9 cellular contexts compared by ENCODE assay signal in genomic region chr15:26891448-26891881, GRCh38. TPM values are rescaled to one million over a fixed set of nuclear protein-coding genes. Genes with fewer than 3 reads are reported as not detected.
DNase-seq lines count a peak whose midpoint lies in the region; TF ChIP-seq lines count a peak whose summit lies in the region.
"Had no signal": no experiment of that assay in that cellular context is flagged by ENCODE, and none has a peak within 500 bp of the region (broad histone marks: within the 10 kb centered on the region; RNA-seq: fewer than 3 reads in every experiment).

No MANE protein-coding gene starts in this region.

- H3K4me1 ChIP-seq in KMS-11 (ENCODE audit: low read depth, poor library complexity, severe bottlenecking) (no peaks in the 10 kb centered on the region), PC-9 (replicated peaks; ENCODE audit: insufficient read depth) (no peaks in the 10 kb centered on the region)

- no peaks in the 10 kb centered on the region for H3K9me2 ChIP-seq in PC-9 (ENCODE audit: insufficient read depth)

- TF ChIP-seq CTCF in KMS-11 (conservative IDR thresholded peaks at IDR 0.05; ENCODE audit: low read depth, low read length) (peak; percentile 69), PC-9 (conservative IDR thresholded peaks at IDR 0.05) (peak; percentile 46), kidney epithelial cell (IDR thresholded peaks at IDR 0.05; ENCODE audit: insufficient read depth, low read length, poor library complexity, severe bottlenecking) (peak; percentile 79)

- no peak overlapping the region for H3K27ac ChIP-seq in KMS-11
- no peak overlapping the region for H3K27ac ChIP-seq in PC-9

- no peaks in the 10 kb centered on the region for H3F3A ChIP-seq in PC-9 (ENCODE audit: insufficient read depth, low read depth)

- H3K79me2 ChIP-seq in KMS-11 (ENCODE audit: insufficient read depth, low read depth) (no peaks in the 10 kb centered on the region), PC-9 (ENCODE audit: low read depth) (no peaks in the 10 kb centered on the region)

- H2AFZ ChIP-seq in KMS-11 (ENCODE audit: low read depth) (no peak overlapping the region; the same call in 1 of the 2 replicates), PC-9 (no peak overlapping the region)

- H3K4me2 ChIP-seq in KMS-11 (no peak overlapping the region), PC-9 (no peak overlapping the region)

- POLR2A ChIA-PET in PC-9 (lab: Charles Lee; ENCODE audit: unreplicated experiment), result no interaction called here

- H3K9me3 ChIP-seq in PC-9 (ENCODE audit: insufficient read depth, low read depth), result no peaks in the 10 kb centered on the region

- intact Hi-C loops in PC-9 (cut with micrococcal nuclease; ENCODE audit: unreplicated experiment), result no loop called here

- CTCF ChIA-PET in PC-9 (lab: Charles Lee), result no interaction called here

- H3K27me3 ChIP-seq in KMS-11 (ENCODE audit: insufficient read depth, low read depth), result no peaks in the 10 kb centered on the region
- no peaks in the 10 kb centered on the region for H3K27me3 ChIP-seq in PC-9 (ENCODE audit: insufficient read depth, low read depth)
- peaks cover 20% of the 10 kb centered on the region for H3K27me3 ChIP-seq in kidney epithelial cell (ENCODE audit: control insufficient read depth, insufficient read depth, low read length)

- BruUV-seq in PC-9 (replicated peaks; lab: Mats Ljungman, UMichigan), result no TSS peak

- H4K20me1 ChIP-seq in KMS-11 (ENCODE audit: insufficient read depth), result no peaks in the 10 kb centered on the region
- no peaks in the 10 kb centered on the region for H4K20me1 ChIP-seq in PC-9 (ENCODE audit: insufficient read depth)

- no peak overlapping the region for H3K9ac ChIP-seq in KMS-11

- H3K4me3 ChIP-seq in KMS-11 (IDR thresholded peaks at IDR 0.05; ENCODE audit: insufficient read depth, low read depth, low read length) (no peak overlapping the region), PC-9 (no peak overlapping the region), kidney epithelial cell (ENCODE audit: low read depth, low read length) (peak overlapping the region; percentile 3)

- no peaks in the 10 kb centered on the region for H3K36me3 ChIP-seq in KMS-11 (ENCODE audit: insufficient read depth)
- no peaks in the 10 kb centered on the region for H3K36me3 ChIP-seq in PC-9 (ENCODE audit: low read depth)
- no peaks in the 10 kb centered on the region for H3K36me3 ChIP-seq in kidney epithelial cell (ENCODE audit: control insufficient read depth, insufficient read depth, low read length)

- DNase-seq in NCI-H1436 (lab: John Stamatoyannopoulos, UW) (peak; percentile 4), NCI-H1436 treated with DMSO at 0.1 percent for 48 hours (lab: John Stamatoyannopoulos, UW) (no peak), PC-9 (peak in 1 of 2 experiments; percentile 28), cerebellar cortex (ENCODE audit: low spot score) (peak; percentile 75), kidney epithelial cell (ENCODE audit: low read depth) (peak; percentile 29)
- DNase-seq in stimulated activated CD4-positive, alpha-beta T cell treated with anti-CD3 and anti-CD28 coated beads, Interleukin-4, amount 100 ng/mL, for 48 hours (ENCODE audit: low read depth in 2 of 2), result peak; percentile 30 to 65
- no peak for DNase-seq in stimulated activated naive CD4-positive, alpha-beta T cell treated with Interleukin-2 at 50 U/mL for 16 hours (lab: John Stamatoyannopoulos, UW)

RNA-seq across cellular contexts. Expression of gene GABRA5, which starts 24.6 kb away (rescaled TPM):
- not detected in 2 replicates for total RNA-seq in PC-9 (2021)
- total RNA-seq in kidney epithelial cell, result 0.21 TPM in 1 of 2 replicates, not detected in the other
- total RNA-seq: CD4-positive, CD25-positive, alpha-beta regulatory T cell had no signal

Comparison
In these comparisons a context has a peak if more than half of its experiments do, and no peak if none do; other contexts are left out.
1. DNase-seq: peak in NCI-H1436 (single experiment), cerebellar cortex (single experiment), kidney epithelial cell (single experiment) and stimulated activated CD4-positive, alpha-beta T cell treated with anti-CD3 and anti-CD28 coated beads, Interleukin-4, amount 100 ng/mL, for 48 hours (2 of 2); none in NCI-H1436 treated with DMSO at 0.1 percent for 48 hours (single experiment) and stimulated activated naive CD4-positive, alpha-beta T cell treated with Interleukin-2 at 50 U/mL for 16 hours (single experiment).
2. Peak in every context shown above with its lines, with median percentiles within 50 percentile points of each other: CTCF ChIP-seq.